In genomic region chr10:102917314-102917961, GRCh38 we compare ENCODE assay signal across 8 cellular contexts. TPM values are rescaled to one million over a fixed set of nuclear protein-coding genes. Genes with fewer than 3 reads are reported as not detected.
DNase-seq lines count a peak whose midpoint lies in the region; ATAC-seq and TF ChIP-seq lines count a peak whose summit lies in the region.

No MANE protein-coding gene starts in this region.

- H3K27ac Mint-ChIP-seq in activated T-helper 1 cell treated with anti-CD3 and anti-CD28 coated beads, Interleukin-12 subunit alpha, Interleukin-12 subunit beta, Interleukin-2, Interleukin-4 antibody, amounts not matched to agents 30 ng/mL and 10 ng/mL and 1 ng/mL, durations not matched to agents 14 hours and 24 hours and 36 hours: peak overlapping the region; percentile 91
- H3K27ac Mint-ChIP-seq in natural killer cell: peak overlapping the region; percentile 94 to 98
- H3K27ac Mint-ChIP-seq in stimulated activated effector memory CD8-positive, alpha-beta T cell treated with anti-CD3 and anti-CD28 coated beads, Interleukin-12 subunit alpha, Interleukin-12 subunit beta, amount 100 ng/mL, for 72 hours: peak overlapping the region; percentile 94

- peak overlapping the region; percentile 96 for H2AFZ ChIP-seq in PC-3 (ENCODE audit: low read length)

- H3K4me1 Mint-ChIP-seq in activated T-helper 1 cell treated with anti-CD3 and anti-CD28 coated beads, Interleukin-12 subunit alpha, Interleukin-12 subunit beta, Interleukin-2, Interleukin-4 antibody, amounts not matched to agents 30 ng/mL and 10 ng/mL and 1 ng/mL, durations not matched to agents 14 hours and 24 hours and 36 hours (ENCODE audit: low read depth): peaks cover 53% of the 10 kb centered on the region
- H3K4me1 Mint-ChIP-seq in natural killer cell: peaks cover 35 to 58% of the 10 kb centered on the region in 2 donors
- H3K4me1 Mint-ChIP-seq in stimulated activated effector memory CD8-positive, alpha-beta T cell treated with anti-CD3 and anti-CD28 coated beads, Interleukin-12 subunit alpha, Interleukin-12 subunit beta, amount 100 ng/mL, for 72 hours: peaks cover 38% of the 10 kb centered on the region

- no peaks in the 10 kb centered on the region for H4K20me1 ChIP-seq in PC-3 (ENCODE audit: low read length)

- peak overlapping the region; percentile 92 for H3K4me3 Mint-ChIP-seq in activated T-helper 1 cell treated with anti-CD3 and anti-CD28 coated beads, Interleukin-12 subunit alpha, Interleukin-12 subunit beta, Interleukin-2, Interleukin-4 antibody, amounts not matched to agents 30 ng/mL and 10 ng/mL and 1 ng/mL, durations not matched to agents 14 hours and 24 hours and 36 hours
- peak overlapping the region; percentile 94 for H3K4me3 Mint-ChIP-seq in natural killer cell
- peak overlapping the region; percentile 95 for H3K4me3 Mint-ChIP-seq in stimulated activated effector memory CD8-positive, alpha-beta T cell treated with anti-CD3 and anti-CD28 coated beads, Interleukin-12 subunit alpha, Interleukin-12 subunit beta, amount 100 ng/mL, for 72 hours

- no peak overlapping the region for H3K27ac ChIP-seq in PC-3 (ENCODE audit: low read length)

- no TSS peak for BruUV-seq in PC-3 (replicated peaks; lab: Mats Ljungman, UMichigan)

- H3K9me2 ChIP-seq in PC-3 (replicated peaks; ENCODE audit: low read length): no peaks in the 10 kb centered on the region

- H3F3A ChIP-seq in PC-3 (ENCODE audit: low read length, unreplicated experiment): no peaks in the 10 kb centered on the region

- H3K36me3 Mint-ChIP-seq in activated T-helper 1 cell treated with anti-CD3 and anti-CD28 coated beads, Interleukin-12 subunit alpha, Interleukin-12 subunit beta, Interleukin-2, Interleukin-4 antibody, amounts not matched to agents 30 ng/mL and 10 ng/mL and 1 ng/mL, durations not matched to agents 14 hours and 24 hours and 36 hours (ENCODE audit: low read depth): peaks cover 3% of the 10 kb centered on the region
- no peaks in the 10 kb centered on the region for H3K36me3 Mint-ChIP-seq in natural killer cell
- H3K36me3 Mint-ChIP-seq in stimulated activated effector memory CD8-positive, alpha-beta T cell treated with anti-CD3 and anti-CD28 coated beads, Interleukin-12 subunit alpha, Interleukin-12 subunit beta, amount 100 ng/mL, for 72 hours: peaks cover 14% of the 10 kb centered on the region

- CTCF ChIA-PET in PC-3 (lab: Charles Lee): interaction anchor here (1.0 kb wide), 1 partner anchor 145 kb away, joined by 3 read pairs; no protein-coding TSS in a partner anchor

- DNase-seq in CD1c-positive myeloid dendritic cell (ENCODE audit: extremely low spot score): peak; percentile 81
- peak; percentile 66 for DNase-seq in PC-3
- peak; percentile 78 for DNase-seq in activated T-helper 1 cell treated with anti-CD3 and anti-CD28 coated beads, Interleukin-12 subunit alpha, Interleukin-12 subunit beta, Interleukin-2, Interleukin-4 antibody, amounts not matched to agents 30 ng/mL and 10 ng/mL and 1 ng/mL, durations not matched to agents 14 hours and 24 hours and 36 hours (ENCODE audit: low spot score)
- DNase-seq in fibroblast of mammary gland (ENCODE audit: low read depth): peak; percentile 53
- DNase-seq in natural killer cell: peak; percentile 82
- DNase-seq in stimulated activated effector memory CD8-positive, alpha-beta T cell treated with anti-CD3 and anti-CD28 coated beads, Interleukin-12 subunit alpha, Interleukin-12 subunit beta, amount 100 ng/mL, for 72 hours (ENCODE audit: low spot score in 2 of 2): peak; percentile 83 to 93

- no peaks in the 10 kb centered on the region for H3K9me3 ChIP-seq in PC-3 (ENCODE audit: low read length)

- ATAC-seq in GM19397 (IDR thresholded peaks at IDR 0.05; ENCODE audit: unreplicated experiment) (peak; percentile 37), HG03521 (IDR thresholded peaks at IDR 0.05; ENCODE audit: unreplicated experiment) (peak; percentile 36), PC-3 (peak; percentile 56), natural killer cell (peak; percentile 46 to 74 (median 56))
- peak; percentile 70 for ATAC-seq in stimulated activated effector memory CD8-positive, alpha-beta T cell treated with anti-CD3 and anti-CD28 coated beads, Interleukin-12 subunit alpha, Interleukin-12 subunit beta, amount 100 ng/mL, for 72 hours

- H3K27me3 Mint-ChIP-seq in activated T-helper 1 cell treated with anti-CD3 and anti-CD28 coated beads, Interleukin-12 subunit alpha, Interleukin-12 subunit beta, Interleukin-2, Interleukin-4 antibody, amounts not matched to agents 30 ng/mL and 10 ng/mL and 1 ng/mL, durations not matched to agents 14 hours and 24 hours and 36 hours (ENCODE audit: insufficient read depth): peaks cover 7% of the 10 kb centered on the region
- H3K27me3 Mint-ChIP-seq in natural killer cell (ENCODE audit: low read depth in 2 of 2): peaks cover 10 to 14% of the 10 kb centered on the region in 2 donors

- peak overlapping the region; percentile 99 for H3K4me2 ChIP-seq in PC-3 (ENCODE audit: low read length)

- no peaks in the 10 kb centered on the region for H3K36me3 ChIP-seq in PC-3 (ENCODE audit: low read depth, low read length)

- no peaks in the 10 kb centered on the region for H3K9me3 Mint-ChIP-seq in activated T-helper 1 cell treated with anti-CD3 and anti-CD28 coated beads, Interleukin-12 subunit alpha, Interleukin-12 subunit beta, Interleukin-2, Interleukin-4 antibody, amounts not matched to agents 30 ng/mL and 10 ng/mL and 1 ng/mL, durations not matched to agents 14 hours and 24 hours and 36 hours
- H3K9me3 Mint-ChIP-seq in natural killer cell: no peaks in the 10 kb centered on the region
- H3K9me3 Mint-ChIP-seq in stimulated activated effector memory CD8-positive, alpha-beta T cell treated with anti-CD3 and anti-CD28 coated beads, Interleukin-12 subunit alpha, Interleukin-12 subunit beta, amount 100 ng/mL, for 72 hours: no peaks in the 10 kb centered on the region

- H3K9ac ChIP-seq in PC-3 (ENCODE audit: low read length): peak overlapping the region; percentile 51; the same call in 1 of the 2 replicates

- TF ChIP-seq CTCF in PC-3 (conservative IDR thresholded peaks at IDR 0.05; ENCODE audit: low read depth, low read length): peak; percentile 92
- peak; percentile 71 for TF ChIP-seq CTCF in fibroblast of mammary gland (conservative IDR thresholded peaks at IDR 0.05; ENCODE audit: control insufficient read depth, insufficient read depth, low read depth, low read length)
- TF ChIP-seq CTCF in natural killer cell (IDR thresholded peaks at IDR 0.05): peak; percentile 98

- H3K4me3 ChIP-seq in PC-3 (ENCODE audit: low read length): peak overlapping the region; percentile 85
- peak overlapping the region; percentile 92 for H3K4me3 ChIP-seq in fibroblast of mammary gland (ENCODE audit: control insufficient read depth, low read depth, low read length)

- POLR2A ChIA-PET in PC-3 (lab: Charles Lee; ENCODE audit: unreplicated experiment): interaction anchor here (0.6 to 0.7 kb wide), 2 partner anchors 124 to 150 kb away, joined by 3 to 4 read pairs; no protein-coding TSS in a partner anchor

- peaks cover 22% of the 10 kb centered on the region for H3K79me2 ChIP-seq in PC-3 (ENCODE audit: low read length)

- no peaks in the 10 kb centered on the region for H3K27me3 ChIP-seq in PC-3 (ENCODE audit: low read length)

- H3K4me1 ChIP-seq in PC-3 (ENCODE audit: insufficient read depth, low read length): peaks cover 22% of the 10 kb centered on the region

- intact Hi-C loops in PC-3 (cut with micrococcal nuclease) (loop anchor here (1.0 to 2.0 kb wide), 3 partner anchors 137 to 327 kb away; partner anchors contain the start of gene RPEL1), natural killer cell (cut with micrococcal nuclease) (loop anchor here (1.0 to 5.0 kb wide), 5 partner anchors 137 to 450 kb away; partner anchors contain the start of gene TAF5)
- intact Hi-C loops in activated T-helper 1 cell treated with anti-CD3 and anti-CD28 coated beads, Interleukin-12 subunit alpha, Interleukin-12 subunit beta, Interleukin-2, Interleukin-4 antibody, amounts not matched to agents 30 ng/mL and 10 ng/mL and 1 ng/mL, durations not matched to agents 14 hours and 24 hours and 36 hours (cut with micrococcal nuclease): loop anchor here (1.0 to 10.0 kb wide), 9 partner anchors 82 to 1565 kb away; partner anchors contain the start of genes ARL3, BTRC, NEURL1 and PCGF6

RNA-seq across cellular contexts. Expression of gene CNNM2, which starts 0.7 kb away (rescaled TPM):
- total RNA-seq in PC-3 (2014; rRNA removed) (7.2 and 9.7 TPM in 2 replicates), natural killer cell (10 to 100 TPM in 2 of 3 donors, 1 to 10 TPM in 1; 8.6 to 18.0 (median 16.7) TPM)
- 5.5 and 6.6 TPM in 2 replicates for total RNA-seq in activated T-helper 1 cell treated with anti-CD3 and anti-CD28 coated beads, Interleukin-12 subunit alpha, Interleukin-12 subunit beta, Interleukin-2, Interleukin-4 antibody, amounts not matched to agents 30 ng/mL and 10 ng/mL and 1 ng/mL, durations not matched to agents 14 hours and 24 hours and 36 hours

RNA-seq across cellular contexts. Expression of gene AS3MT, which starts 48.2 kb away (rescaled TPM):
- total RNA-seq in PC-3 (2014; rRNA removed): 1.7 and 3.5 TPM in 2 replicates
- 0.12 and 0.47 TPM in 2 replicates for total RNA-seq in activated T-helper 1 cell treated with anti-CD3 and anti-CD28 coated beads, Interleukin-12 subunit alpha, Interleukin-12 subunit beta, Interleukin-2, Interleukin-4 antibody, amounts not matched to agents 30 ng/mL and 10 ng/mL and 1 ng/mL, durations not matched to agents 14 hours and 24 hours and 36 hours
- under 1 TPM in 2 of 3 donors, not detected in 1; 0.48 to 0.75 TPM for total RNA-seq in natural killer cell
